In the genomic region with DNA sequence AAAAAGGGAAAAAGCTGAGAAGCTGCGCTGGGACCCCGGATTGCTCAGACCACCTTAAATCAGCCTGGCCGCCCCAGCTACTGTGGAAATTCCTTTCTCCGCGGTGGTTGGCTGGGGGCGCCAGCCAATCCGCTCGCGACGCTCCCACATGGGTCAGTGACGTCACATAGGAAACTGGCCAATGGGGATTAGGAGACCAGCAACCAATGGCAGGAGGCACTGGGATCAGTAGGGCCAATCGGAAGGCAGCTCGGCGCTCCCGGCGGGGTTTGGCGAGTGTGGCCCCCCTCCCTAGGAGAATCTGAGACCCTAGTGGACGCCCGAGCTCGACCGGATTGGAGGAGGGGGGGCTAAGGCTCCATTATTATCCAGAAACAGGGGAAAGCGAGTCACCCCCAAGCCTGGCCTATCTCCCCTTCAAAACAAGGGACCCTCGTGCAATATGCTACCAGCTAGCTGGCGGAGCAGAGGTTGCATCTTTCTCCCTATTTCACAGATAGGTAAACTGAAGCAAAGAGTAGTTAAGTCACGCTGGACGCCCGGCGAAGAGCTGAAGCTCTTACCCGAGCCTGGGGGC, we compare ENCODE assay signal across 1 cellular context.
A peak's percentile ranks its signal among the peaks of the same experiment; 100 is the strongest.
TF ChIP-seq lines count a peak whose summit lies in the region.

No MANE protein-coding gene starts in this region.

TF ChIP-seq in K562, 482 proteins besides CTCF, POLR2A, EP300 and RAD21 (continued from another document):
- TF ChIP-seq, protein P1, sequence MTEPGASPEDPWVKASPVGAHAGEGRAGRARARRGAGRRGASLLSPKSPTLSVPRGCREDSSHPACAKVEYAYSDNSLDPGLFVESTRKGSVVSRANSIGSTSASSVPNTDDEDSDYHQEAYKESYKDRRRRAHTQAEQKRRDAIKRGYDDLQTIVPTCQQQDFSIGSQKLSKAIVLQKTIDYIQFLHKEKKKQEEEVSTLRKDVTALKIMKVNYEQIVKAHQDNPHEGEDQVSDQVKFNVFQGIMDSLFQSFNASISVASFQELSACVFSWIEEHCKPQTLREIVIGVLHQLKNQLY (CRISPR knock-in tag; conservative IDR thresholded peaks at IDR 0.05): no peak
- TF ChIP-seq ZNF830 (CRISPR knock-in tag; IDR thresholded peaks at IDR 0.05) (0 out of 2 replicates have a peak, but pooled peaks have one; percentile 82), FOS (IDR thresholded peaks at IDR 0.05; ENCODE audit: extremely low read depth, insufficient read length) (peak; percentile 96), CREM (IDR thresholded peaks at IDR 0.05; ENCODE audit: low read depth) (peak; percentile 95), POLR2AphosphoS5 (IDR thresholded peaks at IDR 0.05; ENCODE audit: control insufficient read depth, insufficient read depth, low read depth, low read length) (peak; percentile 46; the same call in 1 of the 2 replicates), ZNF324 (CRISPR knock-in tag; IDR thresholded peaks at IDR 0.05) (no peak), CHD4 (IDR thresholded peaks at IDR 0.05; ENCODE audit: insufficient read depth, insufficient replicate concordance, low read depth, low read length, poor library complexity, severe bottlenecking) (peak; percentile 99), CHD1 (IDR thresholded peaks at IDR 0.05; ENCODE audit: low read length) (no peak), XRCC5 (IDR thresholded peaks at IDR 0.05; ENCODE audit: low read depth, low read length) (peak; percentile 71), PHF20 (IDR thresholded peaks at IDR 0.05; ENCODE audit: partially characterized antibody) (peak; percentile 68), EP400 (IDR thresholded peaks at IDR 0.05) (peak; percentile 48; the same call in 1 of the 2 replicates), SP2 (IDR thresholded peaks at IDR 0.05; ENCODE audit: extremely low read depth, low read depth, low read length, poor library complexity, severe bottlenecking) (peak; percentile 38), SIX5 (IDR thresholded peaks at IDR 0.05; ENCODE audit: borderline replicate concordance in 1 of 2, insufficient read depth in 1 of 2, low read depth in 1 of 2, low read length in 2 of 2) (0 out of 4 replicates have a peak, but pooled peaks of 1 of the 2 experiments have one; percentile 15), MTA1 (IDR thresholded peaks at IDR 0.05; ENCODE audit: borderline replicate concordance) (0 out of 2 replicates have a peak, but pooled peaks have one; percentile 12), CC2D1A (IDR thresholded peaks at IDR 0.05) (peak; percentile 80; the same call in 1 of the 2 replicates), PTBP1 (IDR thresholded peaks at IDR 0.05; ENCODE audit: low read depth, low read length) (0 out of 2 replicates have a peak, but pooled peaks have one; percentile 67), MTA3 (IDR thresholded peaks at IDR 0.05; ENCODE audit: borderline replicate concordance) (peak; percentile 24; the same call in 1 of the 2 replicates), TAF7 (tag; IDR thresholded peaks at IDR 0.05) (0 out of 2 replicates have a peak, but pooled peaks have one; percentile 27), ZNF57 (CRISPR knock-in tag; IDR thresholded peaks at IDR 0.05) (no peak), NUFIP1 (IDR thresholded peaks at IDR 0.05; ENCODE audit: partially characterized antibody) (no peak), NR4A1 (CRISPR knock-in tag; IDR thresholded peaks at IDR 0.05) (no peak), NR4A1 (tag; IDR thresholded peaks at IDR 0.05) (0 out of 2 replicates have a peak, but pooled peaks have one; percentile 62), TOE1 (IDR thresholded peaks at IDR 0.05; ENCODE audit: borderline replicate concordance) (peak; percentile 62; the same call in 1 of the 2 replicates), TOE1 (CRISPR knock-in tag; IDR thresholded peaks at IDR 0.05; ENCODE audit: borderline replicate concordance, low read depth) (no peak), ZBTB8A (IDR thresholded peaks at IDR 0.05; ENCODE audit: partially characterized antibody) (no peak)
- TF ChIP-seq, protein P2, sequence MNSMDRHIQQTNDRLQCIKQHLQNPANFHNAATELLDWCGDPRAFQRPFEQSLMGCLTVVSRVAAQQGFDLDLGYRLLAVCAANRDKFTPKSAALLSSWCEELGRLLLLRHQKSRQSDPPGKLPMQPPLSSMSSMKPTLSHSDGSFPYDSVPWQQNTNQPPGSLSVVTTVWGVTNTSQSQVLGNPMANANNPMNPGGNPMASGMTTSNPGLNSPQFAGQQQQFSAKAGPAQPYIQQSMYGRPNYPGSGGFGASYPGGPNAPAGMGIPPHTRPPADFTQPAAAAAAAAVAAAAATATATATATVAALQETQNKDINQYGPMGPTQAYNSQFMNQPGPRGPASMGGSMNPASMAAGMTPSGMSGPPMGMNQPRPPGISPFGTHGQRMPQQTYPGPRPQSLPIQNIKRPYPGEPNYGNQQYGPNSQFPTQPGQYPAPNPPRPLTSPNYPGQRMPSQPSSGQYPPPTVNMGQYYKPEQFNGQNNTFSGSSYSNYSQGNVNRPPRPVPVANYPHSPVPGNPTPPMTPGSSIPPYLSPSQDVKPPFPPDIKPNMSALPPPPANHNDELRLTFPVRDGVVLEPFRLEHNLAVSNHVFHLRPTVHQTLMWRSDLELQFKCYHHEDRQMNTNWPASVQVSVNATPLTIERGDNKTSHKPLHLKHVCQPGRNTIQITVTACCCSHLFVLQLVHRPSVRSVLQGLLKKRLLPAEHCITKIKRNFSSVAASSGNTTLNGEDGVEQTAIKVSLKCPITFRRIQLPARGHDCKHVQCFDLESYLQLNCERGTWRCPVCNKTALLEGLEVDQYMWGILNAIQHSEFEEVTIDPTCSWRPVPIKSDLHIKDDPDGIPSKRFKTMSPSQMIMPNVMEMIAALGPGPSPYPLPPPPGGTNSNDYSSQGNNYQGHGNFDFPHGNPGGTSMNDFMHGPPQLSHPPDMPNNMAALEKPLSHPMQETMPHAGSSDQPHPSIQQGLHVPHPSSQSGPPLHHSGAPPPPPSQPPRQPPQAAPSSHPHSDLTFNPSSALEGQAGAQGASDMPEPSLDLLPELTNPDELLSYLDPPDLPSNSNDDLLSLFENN (IDR thresholded peaks at IDR 0.05; ENCODE audit: low read depth in 2 of 2, low read length in 2 of 2): 0 out of 4 replicates have a peak, but pooled peaks of 1 of the 2 experiments have one; percentile 7
- TF ChIP-seq, protein P3, sequence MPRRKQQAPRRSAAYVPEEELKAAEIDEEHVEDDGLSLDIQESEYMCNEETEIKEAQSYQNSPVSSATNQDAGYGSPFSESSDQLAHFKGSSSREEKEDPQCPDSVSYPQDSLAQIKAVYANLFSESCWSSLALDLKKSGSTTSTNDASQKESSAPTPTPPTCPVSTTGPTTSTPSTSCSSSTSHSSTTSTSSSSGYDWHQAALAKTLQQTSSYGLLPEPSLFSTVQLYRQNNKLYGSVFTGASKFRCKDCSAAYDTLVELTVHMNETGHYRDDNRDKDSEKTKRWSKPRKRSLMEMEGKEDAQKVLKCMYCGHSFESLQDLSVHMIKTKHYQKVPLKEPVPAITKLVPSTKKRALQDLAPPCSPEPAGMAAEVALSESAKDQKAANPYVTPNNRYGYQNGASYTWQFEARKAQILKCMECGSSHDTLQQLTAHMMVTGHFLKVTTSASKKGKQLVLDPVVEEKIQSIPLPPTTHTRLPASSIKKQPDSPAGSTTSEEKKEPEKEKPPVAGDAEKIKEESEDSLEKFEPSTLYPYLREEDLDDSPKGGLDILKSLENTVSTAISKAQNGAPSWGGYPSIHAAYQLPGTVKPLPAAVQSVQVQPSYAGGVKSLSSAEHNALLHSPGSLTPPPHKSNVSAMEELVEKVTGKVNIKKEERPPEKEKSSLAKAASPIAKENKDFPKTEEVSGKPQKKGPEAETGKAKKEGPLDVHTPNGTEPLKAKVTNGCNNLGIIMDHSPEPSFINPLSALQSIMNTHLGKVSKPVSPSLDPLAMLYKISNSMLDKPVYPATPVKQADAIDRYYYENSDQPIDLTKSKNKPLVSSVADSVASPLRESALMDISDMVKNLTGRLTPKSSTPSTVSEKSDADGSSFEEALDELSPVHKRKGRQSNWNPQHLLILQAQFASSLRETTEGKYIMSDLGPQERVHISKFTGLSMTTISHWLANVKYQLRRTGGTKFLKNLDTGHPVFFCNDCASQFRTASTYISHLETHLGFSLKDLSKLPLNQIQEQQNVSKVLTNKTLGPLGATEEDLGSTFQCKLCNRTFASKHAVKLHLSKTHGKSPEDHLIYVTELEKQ (CRISPR knock-in tag; IDR thresholded peaks at IDR 0.05): no peak
- TF ChIP-seq, protein P4, sequence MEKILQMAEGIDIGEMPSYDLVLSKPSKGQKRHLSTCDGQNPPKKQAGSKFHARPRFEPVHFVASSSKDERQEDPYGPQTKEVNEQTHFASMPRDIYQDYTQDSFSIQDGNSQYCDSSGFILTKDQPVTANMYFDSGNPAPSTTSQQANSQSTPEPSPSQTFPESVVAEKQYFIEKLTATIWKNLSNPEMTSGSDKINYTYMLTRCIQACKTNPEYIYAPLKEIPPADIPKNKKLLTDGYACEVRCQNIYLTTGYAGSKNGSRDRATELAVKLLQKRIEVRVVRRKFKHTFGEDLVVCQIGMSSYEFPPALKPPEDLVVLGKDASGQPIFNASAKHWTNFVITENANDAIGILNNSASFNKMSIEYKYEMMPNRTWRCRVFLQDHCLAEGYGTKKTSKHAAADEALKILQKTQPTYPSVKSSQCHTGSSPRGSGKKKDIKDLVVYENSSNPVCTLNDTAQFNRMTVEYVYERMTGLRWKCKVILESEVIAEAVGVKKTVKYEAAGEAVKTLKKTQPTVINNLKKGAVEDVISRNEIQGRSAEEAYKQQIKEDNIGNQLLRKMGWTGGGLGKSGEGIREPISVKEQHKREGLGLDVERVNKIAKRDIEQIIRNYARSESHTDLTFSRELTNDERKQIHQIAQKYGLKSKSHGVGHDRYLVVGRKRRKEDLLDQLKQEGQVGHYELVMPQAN (IDR thresholded peaks at IDR 0.05; ENCODE audit: borderline replicate concordance): no peak; the same call in 1 of the 2 replicates
- TF ChIP-seq, protein P5, sequence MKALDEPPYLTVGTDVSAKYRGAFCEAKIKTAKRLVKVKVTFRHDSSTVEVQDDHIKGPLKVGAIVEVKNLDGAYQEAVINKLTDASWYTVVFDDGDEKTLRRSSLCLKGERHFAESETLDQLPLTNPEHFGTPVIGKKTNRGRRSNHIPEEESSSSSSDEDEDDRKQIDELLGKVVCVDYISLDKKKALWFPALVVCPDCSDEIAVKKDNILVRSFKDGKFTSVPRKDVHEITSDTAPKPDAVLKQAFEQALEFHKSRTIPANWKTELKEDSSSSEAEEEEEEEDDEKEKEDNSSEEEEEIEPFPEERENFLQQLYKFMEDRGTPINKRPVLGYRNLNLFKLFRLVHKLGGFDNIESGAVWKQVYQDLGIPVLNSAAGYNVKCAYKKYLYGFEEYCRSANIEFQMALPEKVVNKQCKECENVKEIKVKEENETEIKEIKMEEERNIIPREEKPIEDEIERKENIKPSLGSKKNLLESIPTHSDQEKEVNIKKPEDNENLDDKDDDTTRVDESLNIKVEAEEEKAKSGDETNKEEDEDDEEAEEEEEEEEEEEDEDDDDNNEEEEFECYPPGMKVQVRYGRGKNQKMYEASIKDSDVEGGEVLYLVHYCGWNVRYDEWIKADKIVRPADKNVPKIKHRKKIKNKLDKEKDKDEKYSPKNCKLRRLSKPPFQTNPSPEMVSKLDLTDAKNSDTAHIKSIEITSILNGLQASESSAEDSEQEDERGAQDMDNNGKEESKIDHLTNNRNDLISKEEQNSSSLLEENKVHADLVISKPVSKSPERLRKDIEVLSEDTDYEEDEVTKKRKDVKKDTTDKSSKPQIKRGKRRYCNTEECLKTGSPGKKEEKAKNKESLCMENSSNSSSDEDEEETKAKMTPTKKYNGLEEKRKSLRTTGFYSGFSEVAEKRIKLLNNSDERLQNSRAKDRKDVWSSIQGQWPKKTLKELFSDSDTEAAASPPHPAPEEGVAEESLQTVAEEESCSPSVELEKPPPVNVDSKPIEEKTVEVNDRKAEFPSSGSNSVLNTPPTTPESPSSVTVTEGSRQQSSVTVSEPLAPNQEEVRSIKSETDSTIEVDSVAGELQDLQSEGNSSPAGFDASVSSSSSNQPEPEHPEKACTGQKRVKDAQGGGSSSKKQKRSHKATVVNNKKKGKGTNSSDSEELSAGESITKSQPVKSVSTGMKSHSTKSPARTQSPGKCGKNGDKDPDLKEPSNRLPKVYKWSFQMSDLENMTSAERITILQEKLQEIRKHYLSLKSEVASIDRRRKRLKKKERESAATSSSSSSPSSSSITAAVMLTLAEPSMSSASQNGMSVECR (CRISPR knock-in tag; IDR thresholded peaks at IDR 0.05): no peak
- TF ChIP-seq, protein P6, sequence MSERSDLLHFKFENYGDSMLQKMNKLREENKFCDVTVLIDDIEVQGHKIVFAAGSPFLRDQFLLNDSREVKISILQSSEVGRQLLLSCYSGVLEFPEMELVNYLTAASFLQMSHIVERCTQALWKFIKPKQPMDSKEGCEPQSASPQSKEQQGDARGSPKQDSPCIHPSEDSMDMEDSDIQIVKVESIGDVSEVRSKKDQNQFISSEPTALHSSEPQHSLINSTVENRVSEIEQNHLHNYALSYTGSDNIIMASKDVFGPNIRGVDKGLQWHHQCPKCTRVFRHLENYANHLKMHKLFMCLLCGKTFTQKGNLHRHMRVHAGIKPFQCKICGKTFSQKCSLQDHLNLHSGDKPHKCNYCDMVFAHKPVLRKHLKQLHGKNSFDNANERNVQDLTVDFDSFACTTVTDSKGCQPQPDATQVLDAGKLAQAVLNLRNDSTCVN (CRISPR knock-in tag; IDR thresholded peaks at IDR 0.05): no peak
- TF ChIP-seq, protein P7, sequence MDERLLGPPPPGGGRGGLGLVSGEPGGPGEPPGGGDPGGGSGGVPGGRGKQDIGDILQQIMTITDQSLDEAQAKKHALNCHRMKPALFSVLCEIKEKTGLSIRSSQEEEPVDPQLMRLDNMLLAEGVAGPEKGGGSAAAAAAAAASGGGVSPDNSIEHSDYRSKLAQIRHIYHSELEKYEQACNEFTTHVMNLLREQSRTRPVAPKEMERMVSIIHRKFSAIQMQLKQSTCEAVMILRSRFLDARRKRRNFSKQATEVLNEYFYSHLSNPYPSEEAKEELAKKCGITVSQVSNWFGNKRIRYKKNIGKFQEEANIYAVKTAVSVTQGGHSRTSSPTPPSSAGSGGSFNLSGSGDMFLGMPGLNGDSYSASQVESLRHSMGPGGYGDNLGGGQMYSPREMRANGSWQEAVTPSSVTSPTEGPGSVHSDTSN (CRISPR knock-in tag; IDR thresholded peaks at IDR 0.05; ENCODE audit: low read depth): no peak
- TF ChIP-seq, protein P7 (tag; conservative IDR thresholded peaks at IDR 0.05; ENCODE audit: low read depth): no peak
- TF ChIP-seq, protein P8, sequence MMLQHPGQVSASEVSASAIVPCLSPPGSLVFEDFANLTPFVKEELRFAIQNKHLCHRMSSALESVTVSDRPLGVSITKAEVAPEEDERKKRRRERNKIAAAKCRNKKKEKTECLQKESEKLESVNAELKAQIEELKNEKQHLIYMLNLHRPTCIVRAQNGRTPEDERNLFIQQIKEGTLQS (IDR thresholded peaks at IDR 0.05): peak; percentile 96
- TF ChIP-seq, protein P8 (CRISPR knock-in tag; conservative IDR thresholded peaks at IDR 0.05): no peak
